In genomic region chr1:1052003-1052840, GRCh38 we compare ENCODE assay signal across 1 cellular context.
TF ChIP-seq lines count a peak whose summit lies in the region.

No MANE protein-coding gene starts in this region.

TF ChIP-seq in H1, 55 proteins besides CTCF, POLR2A, EP300 and RAD21 (continued from another document):
- TF ChIP-seq TBP (IDR thresholded peaks at IDR 0.05; ENCODE audit: low read depth, low read length), result no peak
- no peak for TF ChIP-seq KDM1A (IDR thresholded peaks at IDR 0.05; ENCODE audit: borderline replicate concordance, low read length)
- TF ChIP-seq HDAC6 (IDR thresholded peaks at IDR 0.05; ENCODE audit: low read depth, low read length), result no peak
- no peak for TF ChIP-seq POU5F1 (IDR thresholded peaks at IDR 0.05; ENCODE audit: low read depth, low read length)
- TF ChIP-seq GABPA (IDR thresholded peaks at IDR 0.05; ENCODE audit: borderline replicate concordance, insufficient read depth, low read length), result no peak
- TF ChIP-seq ATF3 (IDR thresholded peaks at IDR 0.05; ENCODE audit: insufficient read depth, low read depth, low read length), result no peak
- TF ChIP-seq, protein P1, sequence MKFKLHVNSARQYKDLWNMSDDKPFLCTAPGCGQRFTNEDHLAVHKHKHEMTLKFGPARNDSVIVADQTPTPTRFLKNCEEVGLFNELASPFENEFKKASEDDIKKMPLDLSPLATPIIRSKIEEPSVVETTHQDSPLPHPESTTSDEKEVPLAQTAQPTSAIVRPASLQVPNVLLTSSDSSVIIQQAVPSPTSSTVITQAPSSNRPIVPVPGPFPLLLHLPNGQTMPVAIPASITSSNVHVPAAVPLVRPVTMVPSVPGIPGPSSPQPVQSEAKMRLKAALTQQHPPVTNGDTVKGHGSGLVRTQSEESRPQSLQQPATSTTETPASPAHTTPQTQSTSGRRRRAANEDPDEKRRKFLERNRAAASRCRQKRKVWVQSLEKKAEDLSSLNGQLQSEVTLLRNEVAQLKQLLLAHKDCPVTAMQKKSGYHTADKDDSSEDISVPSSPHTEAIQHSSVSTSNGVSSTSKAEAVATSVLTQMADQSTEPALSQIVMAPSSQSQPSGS (IDR thresholded peaks at IDR 0.05; ENCODE audit: low read length), result no peak
- no peak for TF ChIP-seq KDM5A (IDR thresholded peaks at IDR 0.05; ENCODE audit: low read length)
- no peak for TF ChIP-seq MAFK (IDR thresholded peaks at IDR 0.05; ENCODE audit: low read depth, low read length)
- no peak for TF ChIP-seq RXRA (IDR thresholded peaks at IDR 0.05; ENCODE audit: insufficient read depth, low read depth, low read length)
